ENCODE assay signal across 8 cellular contexts in genomic region chr11:3841426-3842304, GRCh38. TPM values are rescaled to one million over a fixed set of nuclear protein-coding genes. Genes with fewer than 3 reads are reported as not detected.
DNase-seq lines count a peak whose midpoint lies in the region; ATAC-seq and TF ChIP-seq lines count a peak whose summit lies in the region.

No MANE protein-coding gene starts in this region.

- peaks cover 17% of the 10 kb centered on the region for H3K4me1 ChIP-seq in PC-3 (ENCODE audit: insufficient read depth, low read length)
- H3K4me1 ChIP-seq in urinary bladder (ENCODE audit: insufficient read depth) = peaks cover 2% of the 10 kb centered on the region

- TSS peak; percentile 78 for BruUV-seq in PC-3 (replicated peaks; lab: Mats Ljungman, UMichigan)

- H3K27me3 ChIP-seq in PC-3 (ENCODE audit: low read length) = no peaks in the 10 kb centered on the region

- peaks cover 12% of the 10 kb centered on the region for H4K20me1 ChIP-seq in PC-3 (ENCODE audit: low read length)

- DNase-seq in GM03348 (ENCODE audit: low spot score) = peak; percentile 92
- peak; percentile 81 for DNase-seq in Jurkat, Clone E6-1 (ENCODE audit: low read depth, low spot score)
- peak; percentile 83 for DNase-seq in PC-3
- peak; percentile 90 for DNase-seq in activated gamma-delta T cell treated with Interleukin-2 at 50 U/mL for 16 hours
- peak; percentile 81 to 94 for DNase-seq in foreskin fibroblast
- peak; percentile 79 for DNase-seq in neural crest cell (ENCODE audit: low read depth, low spot score)

- H3K79me2 ChIP-seq in PC-3 (ENCODE audit: low read length) = peaks cover 41% of the 10 kb centered on the region

- CTCF ChIA-PET in PC-3 (lab: Charles Lee) = interaction anchor here (0.5 to 1.8 kb wide), 12 partner anchors 14 to 652 kb away, joined by 3 to 8 read pairs (median 4); partner anchors contain the start of gene STIM1

- intact Hi-C loops in PC-3 (cut with micrococcal nuclease) = loop anchor here (1.0 to 2.0 kb wide), 2 partner anchors 14 to 33 kb away; partner anchors contain the start of genes PGAP2 and STIM1

- no peaks in the 10 kb centered on the region for H3K9me3 Mint-ChIP-seq in neural crest cell

- H3K4me1 Mint-ChIP-seq in neural crest cell = peaks cover 31% of the 10 kb centered on the region

- peaks cover 2% of the 10 kb centered on the region for H3K36me3 Mint-ChIP-seq in neural crest cell (ENCODE audit: low read depth)

- peak overlapping the region; percentile 82 for H2AFZ ChIP-seq in PC-3 (ENCODE audit: low read length)

- peak overlapping the region; percentile 99 for H3K4me3 ChIP-seq in Jurkat, Clone E6-1 (ENCODE audit: low read length)
- H3K4me3 ChIP-seq in PC-3 (ENCODE audit: low read length) = peak overlapping the region; percentile 94
- H3K4me3 ChIP-seq in foreskin fibroblast (ENCODE audit: low read depth in 1 of 2, low read length in 2 of 2) = peak overlapping the region; percentile 84 to 86
- peak overlapping the region; percentile 89 for H3K4me3 ChIP-seq in urinary bladder (ENCODE audit: low read depth, low read length)

- no peaks in the 10 kb centered on the region for H3K9me3 ChIP-seq in PC-3 (ENCODE audit: low read length)

- H3K4me3 Mint-ChIP-seq in neural crest cell = peak overlapping the region; percentile 86

- ATAC-seq in GM21737 (IDR thresholded peaks at IDR 0.05; ENCODE audit: unreplicated experiment) (peak; percentile 47), PC-3 (peak; percentile 69)

- 18% methylated on average over 41 of the region's 41 CpGs for WGBS in urinary bladder

- H3K36me3 ChIP-seq in PC-3 (ENCODE audit: low read depth, low read length) (no peaks in the 10 kb centered on the region; the same call in 1 of the 2 replicates), urinary bladder (ENCODE audit: insufficient read depth) (no peaks in the 10 kb centered on the region)

- no peaks in the 10 kb centered on the region for H3K9me2 ChIP-seq in PC-3 (replicated peaks; ENCODE audit: low read length)

- no peaks in the 10 kb centered on the region for H3K27me3 Mint-ChIP-seq in neural crest cell (ENCODE audit: low read depth)

- peak overlapping the region; percentile 94 for H3K4me2 ChIP-seq in PC-3 (ENCODE audit: low read length)

- TF ChIP-seq CTCF in PC-3 (conservative IDR thresholded peaks at IDR 0.05; ENCODE audit: low read depth, low read length) = peak; percentile 73
- TF ChIP-seq CTCF in foreskin fibroblast (IDR thresholded peaks at IDR 0.05; ENCODE audit: low read depth, low read length) = peak; percentile 82
- TF ChIP-seq CTCF in neural crest cell (conservative IDR thresholded peaks at IDR 0.05) = peak; percentile 77

- H3K9ac ChIP-seq in PC-3 (ENCODE audit: low read length) = peak overlapping the region; percentile 87

- H3K27ac ChIP-seq in PC-3 (ENCODE audit: low read length) = peak overlapping the region; percentile 74
- H3K27ac ChIP-seq in urinary bladder (ENCODE audit: low read depth) = peak overlapping the region; percentile 93

- no peak overlapping the region for H3K27ac Mint-ChIP-seq in neural crest cell (ENCODE audit: unreplicated experiment)

- POLR2A ChIA-PET in PC-3 (lab: Charles Lee; ENCODE audit: unreplicated experiment) = interaction anchor here (0.5 to 0.9 kb wide), 3 partner anchors 13 to 222 kb away, joined by 3 to 5 read pairs (median 4); partner anchors contain the start of gene STIM1

- no peaks in the 10 kb centered on the region for H3F3A ChIP-seq in PC-3 (ENCODE audit: low read length, unreplicated experiment)

RNA-seq across cellular contexts. Expression of gene RHOG, which starts 0.9 kb away (rescaled TPM):
- polyA plus RNA-seq in Jurkat, Clone E6-1 (2012; ENCODE audit: insufficient read depth, insufficient read length) = 151 TPM
- total RNA-seq in PC-3 (2014; rRNA removed) (31.2 and 33.5 TPM in 2 replicates), neural crest cell (24.8 and 25.0 TPM in 2 replicates), urinary bladder (4.9 TPM)
- 85.0 TPM for polyA plus RNA-seq in urinary bladder

RNA-seq across cellular contexts. Expression of gene STIM1, which starts 13.8 kb away (rescaled TPM):
- 53.5 TPM for polyA plus RNA-seq in Jurkat, Clone E6-1 (2012; ENCODE audit: insufficient read depth, insufficient read length)
- total RNA-seq in PC-3 (2014; rRNA removed) (22.8 and 31.9 TPM in 2 replicates), neural crest cell (22.3 and 24.4 TPM in 2 replicates), urinary bladder (41.8 TPM)
- 61.0 TPM for polyA plus RNA-seq in urinary bladder

RNA-seq across cellular contexts. Expression of gene PGAP2, which starts 33.3 kb away (rescaled TPM):
- 51.2 TPM for polyA plus RNA-seq in Jurkat, Clone E6-1 (2012; ENCODE audit: insufficient read depth, insufficient read length)
- total RNA-seq in PC-3 (2014; rRNA removed) = 21.7 and 25.9 TPM in 2 replicates
- total RNA-seq in neural crest cell = 34.8 and 39.5 TPM in 2 replicates
- total RNA-seq in urinary bladder = 12.7 TPM
- 15.3 TPM for polyA plus RNA-seq in urinary bladder

RNA-seq across cellular contexts. Expression of gene NUP98, which starts 44.3 kb away (rescaled TPM):
- 66.3 TPM for polyA plus RNA-seq in Jurkat, Clone E6-1 (2012; ENCODE audit: insufficient read depth, insufficient read length)
- total RNA-seq in PC-3 (2014; rRNA removed) = 128 and 136 TPM in 2 replicates
- total RNA-seq in neural crest cell = 96.8 and 104 TPM in 2 replicates
- total RNA-seq in urinary bladder = 105 TPM
- polyA plus RNA-seq in urinary bladder = 41.8 TPM

Comparison
In these comparisons a context has a peak if more than half of its experiments do, and no peak if none do; other contexts are left out.
1. Peak in every context shown above with its lines: DNase-seq, ATAC-seq, H3K4me3 ChIP-seq and H3K27ac ChIP-seq.